20 cellular contexts compared by ENCODE assay signal in the genomic region with DNA sequence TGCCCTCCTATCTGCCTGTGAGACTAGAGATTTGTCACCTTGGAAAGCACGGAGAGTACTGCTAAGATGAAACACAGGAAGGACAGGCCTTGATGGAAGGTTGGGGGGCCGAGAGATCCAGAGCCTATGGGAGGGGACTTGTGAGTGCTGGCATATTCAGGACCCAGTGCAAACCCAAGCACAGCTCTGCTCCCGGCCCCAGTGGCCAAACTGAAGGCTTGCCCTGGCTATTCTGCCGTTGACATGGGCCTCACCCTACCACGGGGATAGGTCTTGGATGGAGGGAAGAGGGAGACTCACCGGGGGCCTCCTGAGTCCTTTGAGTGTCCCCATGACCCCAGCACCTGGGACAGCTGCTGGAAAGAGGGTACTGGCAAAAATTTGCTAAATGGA.
"Had no signal": no experiment of that assay in that cellular context is flagged by ENCODE, and none has a peak within 500 bp of the region (broad histone marks: within the 10 kb centered on the region; RNA-seq: fewer than 3 reads in every experiment).

No MANE protein-coding gene starts in this region.

- H3K36me3 ChIP-seq: sigmoid colon, transverse colon, vagina had no signal

- H3K36me3 Mint-ChIP-seq: memory B cell; stimulated activated naive B cell treated with anti-CD40 and anti-IgM and Interleukin-4, amounts not matched to agents 10 μg/mL and 1 μg/mL and 100 μg/mL, for 72 hours had no signal

- H3K4me3 ChIP-seq: sigmoid colon, smooth muscle cell, transverse colon, vagina had no signal

- H3K9me3 Mint-ChIP-seq: activated naive CD4-positive, alpha-beta T cell treated with anti-CD3 and anti-CD28 coated beads for 36 hours; activated naive CD8-positive, alpha-beta T cell treated with anti-CD3 and anti-CD28 coated beads, Interleukin-2, amount 50 U/mL, for 24 hours; activated T-cell treated with anti-CD3 and anti-CD28 coated beads, Interleukin-2, amount 50 U/mL, for 4 hours; memory B cell; nephron progenitor cell; stimulated activated naive B cell treated with anti-CD40 and anti-IgM and Interleukin-4, amounts not matched to agents 10 μg/mL and 1 μg/mL and 100 μg/mL, for 72 hours had no signal

- ATAC-seq: activated T-cell treated with anti-CD3 and anti-CD28 coated beads, Interleukin-2, amount 50 U/mL, for 4 hours; stimulated activated naive B cell treated with anti-CD40 and anti-IgM and Interleukin-4, amounts not matched to agents 10 μg/mL and 1 μg/mL and 100 μg/mL, for 72 hours had no signal

- H3K27me3 ChIP-seq: sigmoid colon, vagina had no signal

- H3K9me3 ChIP-seq: sigmoid colon, transverse colon, vagina had no signal

- DNase-seq: activated CD4-positive, alpha-beta T cell treated with anti-CD3 and anti-CD28 coated beads, Interleukin-2, amount 50 U/mL, for 4 hours; activated CD8-positive, alpha-beta memory T cell treated with anti-CD3 and anti-CD28 coated beads for 24 hours; activated CD8-positive, alpha-beta memory T cell treated with anti-CD3 and anti-CD28 coated beads, Interleukin-2, amount 50 U/mL, for 48 hours; activated naive CD4-positive, alpha-beta T cell treated with anti-CD3 and anti-CD28 coated beads for 36 hours; activated naive CD8-positive, alpha-beta T cell treated with anti-CD3 and anti-CD28 coated beads, Interleukin-2, amount 50 U/mL, for 24 hours; activated T-cell treated with anti-CD3 and anti-CD28 coated beads, Interleukin-2, amount 50 U/mL, for 4 hours; effector memory CD4-positive, alpha-beta T cell; foreskin melanocyte; glutamatergic neuron; hippocampal formation; nephron progenitor cell; occipital lobe; sigmoid colon; stimulated activated CD4-positive, alpha-beta T cell treated with anti-CD3 and anti-CD28 coated beads, Interleukin-15, amount 100 ng/mL, for 24 hours; stimulated activated naive B cell treated with anti-CD40 and anti-IgM and Interleukin-4, amounts not matched to agents 10 μg/mL and 1 μg/mL and 100 μg/mL, for 72 hours; T-helper 9 cell had no signal

- H3K4me3 Mint-ChIP-seq: activated naive CD4-positive, alpha-beta T cell treated with anti-CD3 and anti-CD28 coated beads for 36 hours; activated naive CD8-positive, alpha-beta T cell treated with anti-CD3 and anti-CD28 coated beads, Interleukin-2, amount 50 U/mL, for 24 hours; activated T-cell treated with anti-CD3 and anti-CD28 coated beads, Interleukin-2, amount 50 U/mL, for 4 hours; memory B cell; nephron progenitor cell; stimulated activated naive B cell treated with anti-CD40 and anti-IgM and Interleukin-4, amounts not matched to agents 10 μg/mL and 1 μg/mL and 100 μg/mL, for 72 hours had no signal

- H3K27ac ChIP-seq: sigmoid colon, transverse colon, vagina had no signal

- H3K27ac Mint-ChIP-seq: activated naive CD4-positive, alpha-beta T cell treated with anti-CD3 and anti-CD28 coated beads for 36 hours; activated naive CD8-positive, alpha-beta T cell treated with anti-CD3 and anti-CD28 coated beads, Interleukin-2, amount 50 U/mL, for 24 hours; memory B cell; nephron progenitor cell; stimulated activated naive B cell treated with anti-CD40 and anti-IgM and Interleukin-4, amounts not matched to agents 10 μg/mL and 1 μg/mL and 100 μg/mL, for 72 hours had no signal
